Comparison of ENCODE assay signal across 2 cellular contexts in the genomic region with DNA sequence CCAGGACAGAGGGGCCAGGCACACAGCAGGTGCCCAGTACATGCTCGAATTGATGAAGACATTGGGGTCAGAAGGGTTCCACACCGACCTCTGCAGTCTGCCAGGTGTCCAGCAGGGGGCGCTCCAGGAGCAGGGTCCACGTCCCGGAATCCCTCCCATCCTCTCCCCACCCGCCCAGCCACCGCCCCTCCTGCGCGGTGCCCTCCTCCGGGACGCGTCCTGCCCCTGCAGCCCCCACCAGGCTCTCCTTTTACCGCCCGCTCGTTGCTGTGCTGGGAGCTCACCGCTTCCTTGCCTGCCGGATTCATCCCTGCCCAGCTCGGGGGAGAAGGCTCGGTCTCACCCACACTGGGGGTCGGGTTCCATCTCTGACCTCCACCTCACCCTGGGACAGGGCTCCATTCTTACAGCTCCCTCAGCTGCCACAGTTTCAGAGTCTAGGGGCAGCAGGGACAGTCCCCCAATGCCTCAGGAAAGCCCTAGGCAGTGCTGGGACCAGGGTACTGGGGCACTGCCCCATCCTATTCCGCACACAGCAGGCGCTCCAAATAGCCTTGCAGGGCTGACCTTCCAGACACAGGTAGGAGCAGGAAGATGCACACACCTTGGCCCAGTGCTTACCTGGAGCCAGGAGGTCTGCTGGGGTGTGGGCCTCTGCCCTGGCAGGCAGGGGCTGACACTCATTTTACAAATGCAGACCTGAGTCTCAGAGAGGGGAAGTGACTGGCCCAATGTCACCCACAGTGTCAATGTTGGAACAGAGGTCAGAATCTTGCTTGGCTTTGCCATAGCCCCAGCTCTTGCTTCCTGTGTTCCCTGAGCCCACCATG.
A peak's percentile ranks its signal among the peaks of the same experiment; 100 is the strongest.
TF ChIP-seq lines count a peak whose summit lies in the region.

No MANE protein-coding gene starts in this region.

TF ChIP-seq in A549, 52 proteins besides CTCF, POLR2A, EP300 and RAD21 (continued from another document):
- TF ChIP-seq, protein P1, sequence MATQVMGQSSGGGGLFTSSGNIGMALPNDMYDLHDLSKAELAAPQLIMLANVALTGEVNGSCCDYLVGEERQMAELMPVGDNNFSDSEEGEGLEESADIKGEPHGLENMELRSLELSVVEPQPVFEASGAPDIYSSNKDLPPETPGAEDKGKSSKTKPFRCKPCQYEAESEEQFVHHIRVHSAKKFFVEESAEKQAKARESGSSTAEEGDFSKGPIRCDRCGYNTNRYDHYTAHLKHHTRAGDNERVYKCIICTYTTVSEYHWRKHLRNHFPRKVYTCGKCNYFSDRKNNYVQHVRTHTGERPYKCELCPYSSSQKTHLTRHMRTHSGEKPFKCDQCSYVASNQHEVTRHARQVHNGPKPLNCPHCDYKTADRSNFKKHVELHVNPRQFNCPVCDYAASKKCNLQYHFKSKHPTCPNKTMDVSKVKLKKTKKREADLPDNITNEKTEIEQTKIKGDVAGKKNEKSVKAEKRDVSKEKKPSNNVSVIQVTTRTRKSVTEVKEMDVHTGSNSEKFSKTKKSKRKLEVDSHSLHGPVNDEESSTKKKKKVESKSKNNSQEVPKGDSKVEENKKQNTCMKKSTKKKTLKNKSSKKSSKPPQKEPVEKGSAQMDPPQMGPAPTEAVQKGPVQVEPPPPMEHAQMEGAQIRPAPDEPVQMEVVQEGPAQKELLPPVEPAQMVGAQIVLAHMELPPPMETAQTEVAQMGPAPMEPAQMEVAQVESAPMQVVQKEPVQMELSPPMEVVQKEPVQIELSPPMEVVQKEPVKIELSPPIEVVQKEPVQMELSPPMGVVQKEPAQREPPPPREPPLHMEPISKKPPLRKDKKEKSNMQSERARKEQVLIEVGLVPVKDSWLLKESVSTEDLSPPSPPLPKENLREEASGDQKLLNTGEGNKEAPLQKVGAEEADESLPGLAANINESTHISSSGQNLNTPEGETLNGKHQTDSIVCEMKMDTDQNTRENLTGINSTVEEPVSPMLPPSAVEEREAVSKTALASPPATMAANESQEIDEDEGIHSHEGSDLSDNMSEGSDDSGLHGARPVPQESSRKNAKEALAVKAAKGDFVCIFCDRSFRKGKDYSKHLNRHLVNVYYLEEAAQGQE (IDR thresholded peaks at IDR 0.05): no peak
- TF ChIP-seq SMC3 (IDR thresholded peaks at IDR 0.05) (peak; percentile 84), FOXS1 (CRISPR knock-in tag; IDR thresholded peaks at IDR 0.05) (no peak)
TF ChIP-seq in A549: peak in this region for 1.

TF ChIP-seq in HepG2, 621 proteins besides CTCF, POLR2A, EP300 and RAD21 (continued from another document):
- 0 out of 2 replicates have a peak, but pooled peaks have one; percentile 29 for TF ChIP-seq HNF1B (CRISPR knock-in tag; IDR thresholded peaks at IDR 0.05)
- TF ChIP-seq, protein P2, sequence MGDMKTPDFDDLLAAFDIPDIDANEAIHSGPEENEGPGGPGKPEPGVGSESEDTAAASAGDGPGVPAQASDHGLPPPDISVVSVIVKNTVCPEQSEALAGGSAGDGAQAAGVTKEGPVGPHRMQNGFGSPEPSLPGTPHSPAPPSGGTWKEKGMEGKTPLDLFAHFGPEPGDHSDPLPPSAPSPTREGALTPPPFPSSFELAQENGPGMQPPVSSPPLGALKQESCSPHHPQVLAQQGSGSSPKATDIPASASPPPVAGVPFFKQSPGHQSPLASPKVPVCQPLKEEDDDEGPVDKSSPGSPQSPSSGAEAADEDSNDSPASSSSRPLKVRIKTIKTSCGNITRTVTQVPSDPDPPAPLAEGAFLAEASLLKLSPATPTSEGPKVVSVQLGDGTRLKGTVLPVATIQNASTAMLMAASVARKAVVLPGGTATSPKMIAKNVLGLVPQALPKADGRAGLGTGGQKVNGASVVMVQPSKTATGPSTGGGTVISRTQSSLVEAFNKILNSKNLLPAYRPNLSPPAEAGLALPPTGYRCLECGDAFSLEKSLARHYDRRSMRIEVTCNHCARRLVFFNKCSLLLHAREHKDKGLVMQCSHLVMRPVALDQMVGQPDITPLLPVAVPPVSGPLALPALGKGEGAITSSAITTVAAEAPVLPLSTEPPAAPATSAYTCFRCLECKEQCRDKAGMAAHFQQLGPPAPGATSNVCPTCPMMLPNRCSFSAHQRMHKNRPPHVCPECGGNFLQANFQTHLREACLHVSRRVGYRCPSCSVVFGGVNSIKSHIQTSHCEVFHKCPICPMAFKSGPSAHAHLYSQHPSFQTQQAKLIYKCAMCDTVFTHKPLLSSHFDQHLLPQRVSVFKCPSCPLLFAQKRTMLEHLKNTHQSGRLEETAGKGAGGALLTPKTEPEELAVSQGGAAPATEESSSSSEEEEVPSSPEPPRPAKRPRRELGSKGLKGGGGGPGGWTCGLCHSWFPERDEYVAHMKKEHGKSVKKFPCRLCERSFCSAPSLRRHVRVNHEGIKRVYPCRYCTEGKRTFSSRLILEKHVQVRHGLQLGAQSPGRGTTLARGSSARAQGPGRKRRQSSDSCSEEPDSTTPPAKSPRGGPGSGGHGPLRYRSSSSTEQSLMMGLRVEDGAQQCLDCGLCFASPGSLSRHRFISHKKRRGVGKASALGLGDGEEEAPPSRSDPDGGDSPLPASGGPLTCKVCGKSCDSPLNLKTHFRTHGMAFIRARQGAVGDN (CRISPR knock-in tag; IDR thresholded peaks at IDR 0.05): peak; percentile 31; the same call in 1 of the 2 replicates
- TF ChIP-seq STAG1 (CRISPR knock-in tag; IDR thresholded peaks at IDR 0.05): peak; percentile 73
- no peak for TF ChIP-seq ZNF530 (CRISPR knock-in tag; IDR thresholded peaks at IDR 0.05; ENCODE audit: low read depth)
